ENCODE assay signal across 25 cellular contexts in the genomic region with DNA sequence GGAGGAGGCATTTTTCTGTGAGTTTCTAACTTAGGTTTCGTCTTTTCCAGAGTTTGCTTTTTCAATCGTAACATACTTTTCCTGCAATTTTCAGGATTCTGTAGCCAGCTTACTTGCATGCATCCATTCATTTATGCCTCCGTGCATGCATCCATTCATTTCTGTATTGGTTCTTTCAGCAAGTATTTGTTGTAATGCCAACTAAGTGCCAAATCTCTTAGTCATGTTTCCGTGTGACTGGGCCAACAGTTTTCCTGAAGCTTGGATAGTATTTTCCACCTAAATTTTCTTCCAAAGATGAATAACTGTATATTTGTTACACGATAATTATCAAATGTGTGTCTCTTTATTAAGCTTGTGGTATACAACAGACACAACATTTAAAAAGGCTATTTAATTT. TPM values are rescaled to one million over a fixed set of nuclear protein-coding genes. Genes with fewer than 3 reads are reported as not detected.
DNase-seq lines count a peak whose midpoint lies in the region; FAIRE-seq and TF ChIP-seq lines count a peak whose summit lies in the region.
"Had no signal": no experiment of that assay in that cellular context is flagged by ENCODE, and none has a peak within 500 bp of the region (broad histone marks: within the 10 kb centered on the region; RNA-seq: fewer than 3 reads in every experiment).

No MANE protein-coding gene starts in this region.

- H3K4me3 ChIP-seq in HUES6 (ENCODE audit: low read depth, low read length) (no peak overlapping the region), bronchial epithelial cell (ENCODE audit: low read depth, low read length) (no peak overlapping the region)
- H3K4me3 ChIP-seq: gastrocnemius medialis, MG63, SK-N-MC, vagina had no signal

- no peaks in the 10 kb centered on the region for H3K9me3 ChIP-seq in HUES6 (ENCODE audit: control insufficient read depth, insufficient read depth, low read depth, low read length)
- H3K9me3 ChIP-seq: gastrocnemius medialis, MG63, vagina had no signal

- H3K9ac ChIP-seq in HUES6 (ENCODE audit: low read length), result peak overlapping the region; percentile 34

- FAIRE-seq in bronchial epithelial cell (lab: Jason Lieb, UNC), result no peak

- H3K36me3 ChIP-seq in HUES6 (ENCODE audit: control insufficient read depth, insufficient read depth, low read length), result no peaks in the 10 kb centered on the region
- no peaks in the 10 kb centered on the region for H3K36me3 ChIP-seq in bronchial epithelial cell (ENCODE audit: control insufficient read depth, insufficient read depth, low read length)
- H3K36me3 ChIP-seq: gastrocnemius medialis, MG63, vagina had no signal

- peaks cover 25% of the 10 kb centered on the region for H3K4me1 ChIP-seq in HUES6 (ENCODE audit: control insufficient read depth, insufficient read depth, low read length)
- H3K4me1 ChIP-seq: gastrocnemius medialis, vagina had no signal

- H3K27me3 ChIP-seq in HUES6 (ENCODE audit: control insufficient read depth, insufficient read depth, low read length), result no peaks in the 10 kb centered on the region; the same call in 1 of the 2 replicates
- no peaks in the 10 kb centered on the region for H3K27me3 ChIP-seq in bronchial epithelial cell (ENCODE audit: control insufficient read depth, insufficient read depth, low read length)
- H3K27me3 ChIP-seq: gastrocnemius medialis, MG63, vagina had no signal

- in situ Hi-C loops in GM13977 (cut with MboI; ENCODE audit: low pct_unique_long_range_greater_than_20kb, low sequenced_read_pairs, unreplicated experiment), result no loop called here

- TF ChIP-seq CTCF in bronchial epithelial cell (IDR thresholded peaks at IDR 0.05; ENCODE audit: insufficient read depth, low read length, severe bottlenecking) (no peak), GM13977 (IDR thresholded peaks at IDR 0.05; ENCODE audit: extremely low read depth, insufficient read depth, missing control alignments) (no peak)

- H3K27ac ChIP-seq in HUES6 (ENCODE audit: low read depth, low read length) (peak overlapping the region; percentile 44), caudate nucleus (ENCODE audit: low read depth, low read length) (no peak overlapping the region)
- H3K27ac ChIP-seq: gastrocnemius medialis, SK-N-MC, vagina had no signal

- DNase-seq in Ammon's horn (ENCODE audit: low spot score) (peak; percentile 6), bronchial epithelial cell (ENCODE audit: low read depth) (peak; percentile 35), lung microvascular endothelial cell (ENCODE audit: low read depth in 2 of 2) (peak; percentile 48 to 88), caudate nucleus (lab: John Stamatoyannopoulos, UW) (no peak), AG20443 (ENCODE audit: low spot score) (no peak), NK-92 (lab: John Stamatoyannopoulos, UW; ENCODE audit: unreplicated experiment) (no peak), GM13977 (ENCODE audit: low spot score) (no peak)
- DNase-seq: activated T-cell treated with anti-CD3 and anti-CD28 coated beads, Interleukin-2, amount 50 U/mL, for 48 hours; CD8-positive, alpha-beta T cell; cortex of kidney; DMS79 treated with DMSO at 0.1 percent for 48 hours; gastrocnemius medialis; left cardiac atrium; NCI-H146; NCI-H774; stimulated activated CD8-positive, alpha-beta memory T cell treated with anti-CD3 and anti-CD28 coated beads, Interleukin-4, amount 100 ng/mL, for 48 hours had no signal

RNA-seq across cellular contexts. Expression of a gene that starts 41.5 kb away (rescaled TPM):
- total RNA-seq in bronchial epithelial cell (0.13 TPM in 1 of 2 replicates, not detected in the other), lung microvascular endothelial cell (not detected in 2 replicates)
- total RNA-seq: activated naive CD4-positive, alpha-beta T cell treated with anti-CD3 and anti-CD28 coated beads, Interleukin-2, amount 50 U/mL, for 72 hours; CD8-positive, alpha-beta T cell; gastrocnemius medialis; left cardiac atrium; mononuclear cell; pulmonary artery endothelial cell; subcutaneous adipose tissue; T-helper 2 cell treated with Interferon-gamma antibody and Interleukin-4, amounts not matched to agents 100 ng/mL and 5 ng/mL, for 36 hours; vagina had no signal

Comparison
In these comparisons a context has a peak if more than half of its experiments do, and no peak if none do; other contexts are left out.
1. DNase-seq: peak in Ammon's horn (single experiment), bronchial epithelial cell (single experiment) and lung microvascular endothelial cell (2 of 2); none in caudate nucleus (0 of 61), AG20443 (single experiment), NK-92 (single experiment) and GM13977 (single experiment).